Comparison of ENCODE assay signal across 8 cellular contexts in genomic region chr13:40026174-40026585, GRCh38.
DNase-seq lines count a peak whose midpoint lies in the region; ATAC-seq and TF ChIP-seq lines count a peak whose summit lies in the region.

No MANE protein-coding gene starts in this region.

- DNase-seq in activated CD4-positive, alpha-beta T cell treated with anti-CD3 and anti-CD28 coated beads for 4 hours, result peak; percentile 63
- DNase-seq in natural killer cell treated with Interleukin-12 subunit alpha and Interleukin-12 subunit beta and Interleukin-15 and Interleukin-18, amount 100 ng/mL, for 72 hours (ENCODE audit: low spot score), result no peak
- DNase-seq in esophagus squamous epithelium (lab: John Stamatoyannopoulos, UW) (no peak), mesenchymal stem cell (no peak), NCI-H2227 (lab: John Stamatoyannopoulos, UW; ENCODE audit: unreplicated experiment) (no peak)

- no peak overlapping the region for H2BK5ac ChIP-seq in mesenchymal stem cell (ENCODE audit: low read depth, low read length, poor library complexity, severe bottlenecking)

- H3K27me3 ChIP-seq in esophagus squamous epithelium (no peaks in the 10 kb centered on the region), mesenchymal stem cell (ENCODE audit: control insufficient read depth in 1 of 2, insufficient read depth in 1 of 2, low read length in 2 of 2) (peaks cover 0 to 13% of the 10 kb centered on the region in 2 experiments)

- peak; percentile 90 for ATAC-seq in GM18519 (IDR thresholded peaks at IDR 0.05; ENCODE audit: low FRiP score, unreplicated experiment)
- peak; percentile 95 for ATAC-seq in HG02938 (IDR thresholded peaks at IDR 0.05; ENCODE audit: unreplicated experiment)
- peak; percentile 90 to 92 for ATAC-seq in natural killer cell treated with Interleukin-12 subunit alpha and Interleukin-12 subunit beta and Interleukin-15 and Interleukin-18, amount 100 ng/mL, for 72 hours
- ATAC-seq in SK-N-SH treated with all-trans-retinoic acid at 6 μM for 48 hours, result no peak

- H4K91ac ChIP-seq in mesenchymal stem cell (ENCODE audit: low read length), result no peak overlapping the region

- TF ChIP-seq CTCF in esophagus squamous epithelium (IDR thresholded peaks at IDR 0.05), result no peak

- no peak overlapping the region for H3K23ac ChIP-seq in mesenchymal stem cell (ENCODE audit: low read length in 2 of 2)

- H3K9me3 Mint-ChIP-seq in natural killer cell treated with Interleukin-12 subunit alpha and Interleukin-12 subunit beta and Interleukin-15 and Interleukin-18, amount 100 ng/mL, for 72 hours, result no peaks in the 10 kb centered on the region

- no peak overlapping the region for H3K27ac ChIP-seq in esophagus squamous epithelium
- no peak overlapping the region for H3K27ac ChIP-seq in mesenchymal stem cell (ENCODE audit: low read length, poor library complexity, severe bottlenecking)

- no peak overlapping the region for H2BK15ac ChIP-seq in mesenchymal stem cell (ENCODE audit: low read depth, poor library complexity, severe bottlenecking)

- H3K18ac ChIP-seq in mesenchymal stem cell (ENCODE audit: low read depth in 1 of 2, low read length in 2 of 2), result no peak overlapping the region

- H3K14ac ChIP-seq in mesenchymal stem cell (ENCODE audit: low read length in 2 of 2), result no peak overlapping the region

- no peak overlapping the region for H3K4ac ChIP-seq in mesenchymal stem cell (ENCODE audit: low read depth in 1 of 2, low read length in 2 of 2)

- no peaks in the 10 kb centered on the region for H3K4me1 ChIP-seq in esophagus squamous epithelium
- no peaks in the 10 kb centered on the region for H3K4me1 ChIP-seq in mesenchymal stem cell (ENCODE audit: control insufficient read depth, insufficient read depth, low read depth, low read length)

- H2AK5ac ChIP-seq in mesenchymal stem cell (ENCODE audit: low read length, severe bottlenecking), result no peak overlapping the region

- peaks cover 8 to 19% of the 10 kb centered on the region in 2 donors for H3K27me3 Mint-ChIP-seq in natural killer cell treated with Interleukin-12 subunit alpha and Interleukin-12 subunit beta and Interleukin-15 and Interleukin-18, amount 100 ng/mL, for 72 hours

- H3K36me3 ChIP-seq in esophagus squamous epithelium (no peaks in the 10 kb centered on the region), mesenchymal stem cell (ENCODE audit: control insufficient read depth in 1 of 2, insufficient read depth in 2 of 2, low read depth in 1 of 2, low read length in 2 of 2) (no peaks in the 10 kb centered on the region)

- WGBS in esophagus squamous epithelium, 2 donors, result 38 to 68% methylated on average over 5 of the region's 5 CpGs
- 93% methylated on average over 4 of the region's 5 CpGs for WGBS in mesenchymal stem cell

- H3K79me1 ChIP-seq in mesenchymal stem cell (replicated peaks; ENCODE audit: low read length, poor library complexity, severe bottlenecking), result no peaks in the 10 kb centered on the region

- no peak overlapping the region for H2BK12ac ChIP-seq in mesenchymal stem cell (ENCODE audit: low read length in 2 of 2)

- H2AFZ ChIP-seq in mesenchymal stem cell (ENCODE audit: low read depth, low read length), result no peak overlapping the region

- intact Hi-C loops in esophagus squamous epithelium (cut with DNase I), result no loop called here

- peaks cover 9 to 27% of the 10 kb centered on the region in 2 donors for H3K4me1 Mint-ChIP-seq in natural killer cell treated with Interleukin-12 subunit alpha and Interleukin-12 subunit beta and Interleukin-15 and Interleukin-18, amount 100 ng/mL, for 72 hours (ENCODE audit: low read depth in 2 of 2)

- H4K8ac ChIP-seq in mesenchymal stem cell (ENCODE audit: low read length), result no peak overlapping the region

- no peak overlapping the region for H2BK120ac ChIP-seq in mesenchymal stem cell (ENCODE audit: low read depth, low read length)

- H3K9ac ChIP-seq in mesenchymal stem cell (ENCODE audit: low read length), result no peak overlapping the region

- H3K27ac Mint-ChIP-seq in natural killer cell treated with Interleukin-12 subunit alpha and Interleukin-12 subunit beta and Interleukin-15 and Interleukin-18, amount 100 ng/mL, for 72 hours, result no peak overlapping the region

- no peak overlapping the region for H3K4me2 ChIP-seq in mesenchymal stem cell (ENCODE audit: low read length, poor library complexity, severe bottlenecking)

- H3K4me3 Mint-ChIP-seq in natural killer cell treated with Interleukin-12 subunit alpha and Interleukin-12 subunit beta and Interleukin-15 and Interleukin-18, amount 100 ng/mL, for 72 hours, result peak overlapping the region; percentile 53

- TF ChIP-seq POLR2A in esophagus squamous epithelium (IDR thresholded peaks at IDR 0.05), result no peak

- H3K4me3 ChIP-seq in esophagus squamous epithelium, result no peak overlapping the region
- no peak overlapping the region for H3K4me3 ChIP-seq in mesenchymal stem cell (ENCODE audit: insufficient read depth in 1 of 2, low read depth in 1 of 2, low read length in 2 of 2)

- H3K9me3 ChIP-seq in esophagus squamous epithelium (no peaks in the 10 kb centered on the region), mesenchymal stem cell (ENCODE audit: control insufficient read depth, low read length) (peaks cover 4% of the 10 kb centered on the region)

- H3K36me3 Mint-ChIP-seq in natural killer cell treated with Interleukin-12 subunit alpha and Interleukin-12 subunit beta and Interleukin-15 and Interleukin-18, amount 100 ng/mL, for 72 hours, result no peaks in the 10 kb centered on the region

TF ChIP-seq in SK-N-SH treated with all-trans-retinoic acid at 6 μM for 48 hours, 23 proteins besides CTCF, POLR2A, EP300 and RAD21:
- TF ChIP-seq ARNTL (CRISPR knock-in tag; IDR thresholded peaks at IDR 0.05; ENCODE audit: borderline replicate concordance, low read depth) (no peak), SNAI2 (CRISPR knock-in tag; IDR thresholded peaks at IDR 0.05) (no peak), OSR1 (CRISPR knock-in tag; IDR thresholded peaks at IDR 0.05) (no peak), ISL1 (CRISPR knock-in tag; IDR thresholded peaks at IDR 0.05) (no peak), ZNF565 (CRISPR knock-in tag; conservative IDR thresholded peaks at IDR 0.05; ENCODE audit: low read depth) (no peak), ZC3H10 (CRISPR knock-in tag; IDR thresholded peaks at IDR 0.05) (no peak), TCF4 (CRISPR knock-in tag; IDR thresholded peaks at IDR 0.05; ENCODE audit: borderline replicate concordance) (no peak), BACH2 (CRISPR knock-in tag; IDR thresholded peaks at IDR 0.05; ENCODE audit: borderline replicate concordance) (no peak), CREB5 (CRISPR knock-in tag; IDR thresholded peaks at IDR 0.05; ENCODE audit: low read depth) (no peak), ZFP3 (CRISPR knock-in tag; IDR thresholded peaks at IDR 0.05) (no peak), PPARA (CRISPR knock-in tag; IDR thresholded peaks at IDR 0.05; ENCODE audit: borderline replicate concordance) (no peak), CSDC2 (CRISPR knock-in tag; IDR thresholded peaks at IDR 0.05) (no peak), TSHZ2 (CRISPR knock-in tag; IDR thresholded peaks at IDR 0.05) (no peak), ZNF70 (CRISPR knock-in tag; IDR thresholded peaks at IDR 0.05) (no peak), ESRRG (CRISPR knock-in tag; IDR thresholded peaks at IDR 0.05) (no peak), POU6F1 (CRISPR knock-in tag; IDR thresholded peaks at IDR 0.05; ENCODE audit: borderline replicate concordance, low read depth) (no peak)

Comparison
In these comparisons a context has a peak if more than half of its experiments do, and no peak if none do; other contexts are left out.
1. DNase-seq: peak in activated CD4-positive, alpha-beta T cell treated with anti-CD3 and anti-CD28 coated beads for 4 hours (2 of 2); none in natural killer cell treated with Interleukin-12 subunit alpha and Interleukin-12 subunit beta and Interleukin-15 and Interleukin-18, amount 100 ng/mL, for 72 hours (single experiment), esophagus squamous epithelium (single experiment), mesenchymal stem cell (single experiment) and NCI-H2227 (single experiment).